2 cellular contexts compared by ENCODE assay signal in the genomic region with DNA sequence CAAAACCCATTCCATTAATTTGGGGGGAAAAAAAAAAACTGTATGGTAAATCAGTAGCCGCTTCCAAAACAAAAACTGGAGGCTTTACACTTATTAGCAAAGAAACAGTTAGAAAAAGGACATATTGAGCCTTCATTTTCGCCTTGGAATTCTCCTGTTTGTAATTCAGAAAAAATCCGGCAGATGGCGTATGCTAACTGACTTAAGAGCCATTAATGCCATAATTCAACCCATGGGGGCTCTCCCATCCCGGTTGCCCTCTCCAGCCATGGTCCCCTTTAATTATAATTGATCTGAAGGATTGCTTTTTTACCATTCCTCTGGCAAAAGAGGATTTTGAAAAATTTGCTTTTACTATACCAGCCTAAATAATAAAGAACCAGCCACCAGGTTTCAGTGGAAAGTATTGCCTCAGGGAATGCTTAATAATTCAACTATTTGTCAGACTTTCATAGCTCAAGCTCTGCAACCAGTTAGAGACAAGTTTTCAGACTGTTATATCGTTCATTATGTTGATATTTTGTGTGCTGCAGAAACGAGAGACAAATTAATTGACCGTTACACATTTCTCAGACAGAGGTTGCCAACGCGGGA.
TF ChIP-seq lines count a peak whose summit lies in the region.

No MANE protein-coding gene starts in this region.

TF ChIP-seq in A549, 52 proteins besides CTCF, POLR2A, EP300 and RAD21 (continued from another document):
- TF ChIP-seq, protein P1, sequence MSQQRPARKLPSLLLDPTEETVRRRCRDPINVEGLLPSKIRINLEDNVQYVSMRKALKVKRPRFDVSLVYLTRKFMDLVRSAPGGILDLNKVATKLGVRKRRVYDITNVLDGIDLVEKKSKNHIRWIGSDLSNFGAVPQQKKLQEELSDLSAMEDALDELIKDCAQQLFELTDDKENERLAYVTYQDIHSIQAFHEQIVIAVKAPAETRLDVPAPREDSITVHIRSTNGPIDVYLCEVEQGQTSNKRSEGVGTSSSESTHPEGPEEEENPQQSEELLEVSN (IDR thresholded peaks at IDR 0.05; ENCODE audit: borderline replicate concordance, low read depth), result no peak
- TF ChIP-seq PHF8 (IDR thresholded peaks at IDR 0.05; ENCODE audit: borderline replicate concordance, low read depth), result no peak

TF ChIP-seq in GM23338, 12 proteins besides CTCF, POLR2A, EP300 and RAD21 (continued from another document):
- TF ChIP-seq, protein P2, sequence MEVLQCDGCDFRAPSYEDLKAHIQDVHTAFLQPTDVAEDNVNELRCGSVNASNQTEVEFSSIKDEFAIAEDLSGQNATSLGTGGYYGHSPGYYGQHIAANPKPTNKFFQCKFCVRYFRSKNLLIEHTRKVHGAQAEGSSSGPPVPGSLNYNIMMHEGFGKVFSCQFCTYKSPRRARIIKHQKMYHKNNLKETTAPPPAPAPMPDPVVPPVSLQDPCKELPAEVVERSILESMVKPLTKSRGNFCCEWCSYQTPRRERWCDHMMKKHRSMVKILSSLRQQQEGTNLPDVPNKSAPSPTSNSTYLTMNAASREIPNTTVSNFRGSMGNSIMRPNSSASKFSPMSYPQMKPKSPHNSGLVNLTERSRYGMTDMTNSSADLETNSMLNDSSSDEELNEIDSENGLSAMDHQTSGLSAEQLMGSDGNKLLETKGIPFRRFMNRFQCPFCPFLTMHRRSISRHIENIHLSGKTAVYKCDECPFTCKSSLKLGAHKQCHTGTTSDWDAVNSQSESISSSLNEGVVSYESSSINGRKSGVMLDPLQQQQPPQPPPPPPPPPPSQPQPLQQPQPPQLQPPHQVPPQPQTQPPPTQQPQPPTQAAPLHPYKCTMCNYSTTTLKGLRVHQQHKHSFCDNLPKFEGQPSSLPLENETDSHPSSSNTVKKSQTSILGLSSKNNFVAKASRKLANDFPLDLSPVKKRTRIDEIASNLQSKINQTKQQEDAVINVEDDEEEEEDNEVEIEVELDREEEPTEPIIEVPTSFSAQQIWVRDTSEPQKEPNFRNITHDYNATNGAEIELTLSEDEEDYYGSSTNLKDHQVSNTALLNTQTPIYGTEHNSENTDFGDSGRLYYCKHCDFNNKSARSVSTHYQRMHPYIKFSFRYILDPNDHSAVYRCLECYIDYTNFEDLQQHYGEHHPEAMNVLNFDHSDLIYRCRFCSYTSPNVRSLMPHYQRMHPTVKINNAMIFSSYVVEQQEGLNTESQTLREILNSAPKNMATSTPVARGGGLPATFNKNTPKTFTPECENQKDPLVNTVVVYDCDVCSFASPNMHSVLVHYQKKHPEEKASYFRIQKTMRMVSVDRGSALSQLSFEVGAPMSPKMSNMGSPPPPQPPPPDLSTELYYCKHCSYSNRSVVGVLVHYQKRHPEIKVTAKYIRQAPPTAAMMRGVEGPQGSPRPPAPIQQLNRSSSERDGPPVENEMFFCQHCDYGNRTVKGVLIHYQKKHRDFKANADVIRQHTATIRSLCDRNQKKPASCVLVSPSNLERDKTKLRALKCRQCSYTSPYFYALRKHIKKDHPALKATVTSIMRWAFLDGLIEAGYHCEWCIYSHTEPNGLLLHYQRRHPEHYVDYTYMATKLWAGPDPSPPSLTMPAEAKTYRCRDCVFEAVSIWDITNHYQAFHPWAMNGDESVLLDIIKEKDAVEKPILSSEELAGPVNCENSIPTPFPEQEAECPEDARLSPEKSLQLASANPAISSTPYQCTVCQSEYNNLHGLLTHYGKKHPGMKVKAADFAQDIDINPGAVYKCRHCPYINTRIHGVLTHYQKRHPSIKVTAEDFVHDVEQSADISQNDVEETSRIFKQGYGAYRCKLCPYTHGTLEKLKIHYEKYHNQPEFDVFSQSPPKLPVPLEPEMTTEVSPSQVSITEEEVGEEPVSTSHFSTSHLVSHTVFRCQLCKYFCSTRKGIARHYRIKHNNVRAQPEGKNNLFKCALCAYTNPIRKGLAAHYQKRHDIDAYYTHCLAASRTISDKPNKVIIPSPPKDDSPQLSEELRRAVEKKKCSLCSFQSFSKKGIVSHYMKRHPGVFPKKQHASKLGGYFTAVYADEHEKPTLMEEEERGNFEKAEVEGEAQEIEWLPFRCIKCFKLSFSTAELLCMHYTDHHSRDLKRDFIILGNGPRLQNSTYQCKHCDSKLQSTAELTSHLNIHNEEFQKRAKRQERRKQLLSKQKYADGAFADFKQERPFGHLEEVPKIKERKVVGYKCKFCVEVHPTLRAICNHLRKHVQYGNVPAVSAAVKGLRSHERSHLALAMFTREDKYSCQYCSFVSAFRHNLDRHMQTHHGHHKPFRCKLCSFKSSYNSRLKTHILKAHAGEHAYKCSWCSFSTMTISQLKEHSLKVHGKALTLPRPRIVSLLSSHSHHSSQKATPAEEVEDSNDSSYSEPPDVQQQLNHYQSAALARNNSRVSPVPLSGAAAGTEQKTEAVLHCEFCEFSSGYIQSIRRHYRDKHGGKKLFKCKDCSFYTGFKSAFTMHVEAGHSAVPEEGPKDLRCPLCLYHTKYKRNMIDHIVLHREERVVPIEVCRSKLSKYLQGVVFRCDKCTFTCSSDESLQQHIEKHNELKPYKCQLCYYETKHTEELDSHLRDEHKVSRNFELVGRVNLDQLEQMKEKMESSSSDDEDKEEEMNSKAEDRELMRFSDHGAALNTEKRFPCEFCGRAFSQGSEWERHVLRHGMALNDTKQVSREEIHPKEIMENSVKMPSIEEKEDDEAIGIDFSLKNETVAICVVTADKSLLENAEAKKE (CRISPR knock-in tag; IDR thresholded peaks at IDR 0.05), result no peak
- TF ChIP-seq, protein P3, sequence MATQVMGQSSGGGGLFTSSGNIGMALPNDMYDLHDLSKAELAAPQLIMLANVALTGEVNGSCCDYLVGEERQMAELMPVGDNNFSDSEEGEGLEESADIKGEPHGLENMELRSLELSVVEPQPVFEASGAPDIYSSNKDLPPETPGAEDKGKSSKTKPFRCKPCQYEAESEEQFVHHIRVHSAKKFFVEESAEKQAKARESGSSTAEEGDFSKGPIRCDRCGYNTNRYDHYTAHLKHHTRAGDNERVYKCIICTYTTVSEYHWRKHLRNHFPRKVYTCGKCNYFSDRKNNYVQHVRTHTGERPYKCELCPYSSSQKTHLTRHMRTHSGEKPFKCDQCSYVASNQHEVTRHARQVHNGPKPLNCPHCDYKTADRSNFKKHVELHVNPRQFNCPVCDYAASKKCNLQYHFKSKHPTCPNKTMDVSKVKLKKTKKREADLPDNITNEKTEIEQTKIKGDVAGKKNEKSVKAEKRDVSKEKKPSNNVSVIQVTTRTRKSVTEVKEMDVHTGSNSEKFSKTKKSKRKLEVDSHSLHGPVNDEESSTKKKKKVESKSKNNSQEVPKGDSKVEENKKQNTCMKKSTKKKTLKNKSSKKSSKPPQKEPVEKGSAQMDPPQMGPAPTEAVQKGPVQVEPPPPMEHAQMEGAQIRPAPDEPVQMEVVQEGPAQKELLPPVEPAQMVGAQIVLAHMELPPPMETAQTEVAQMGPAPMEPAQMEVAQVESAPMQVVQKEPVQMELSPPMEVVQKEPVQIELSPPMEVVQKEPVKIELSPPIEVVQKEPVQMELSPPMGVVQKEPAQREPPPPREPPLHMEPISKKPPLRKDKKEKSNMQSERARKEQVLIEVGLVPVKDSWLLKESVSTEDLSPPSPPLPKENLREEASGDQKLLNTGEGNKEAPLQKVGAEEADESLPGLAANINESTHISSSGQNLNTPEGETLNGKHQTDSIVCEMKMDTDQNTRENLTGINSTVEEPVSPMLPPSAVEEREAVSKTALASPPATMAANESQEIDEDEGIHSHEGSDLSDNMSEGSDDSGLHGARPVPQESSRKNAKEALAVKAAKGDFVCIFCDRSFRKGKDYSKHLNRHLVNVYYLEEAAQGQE (IDR thresholded peaks at IDR 0.05; ENCODE audit: unreplicated experiment), result no peak
- TF ChIP-seq NANOG (IDR thresholded peaks at IDR 0.05; ENCODE audit: borderline replicate concordance) (no peak), POLR2AphosphoS5 (IDR thresholded peaks at IDR 0.05; ENCODE audit: low read depth) (no peak), EZH2phosphoT487 (IDR thresholded peaks at IDR 0.05; ENCODE audit: unreplicated experiment) (no peak)
TF ChIP-seq in GM23338: peak in this region for 0.
